ENCODE assay signal across 16 cellular contexts in the genomic region with DNA sequence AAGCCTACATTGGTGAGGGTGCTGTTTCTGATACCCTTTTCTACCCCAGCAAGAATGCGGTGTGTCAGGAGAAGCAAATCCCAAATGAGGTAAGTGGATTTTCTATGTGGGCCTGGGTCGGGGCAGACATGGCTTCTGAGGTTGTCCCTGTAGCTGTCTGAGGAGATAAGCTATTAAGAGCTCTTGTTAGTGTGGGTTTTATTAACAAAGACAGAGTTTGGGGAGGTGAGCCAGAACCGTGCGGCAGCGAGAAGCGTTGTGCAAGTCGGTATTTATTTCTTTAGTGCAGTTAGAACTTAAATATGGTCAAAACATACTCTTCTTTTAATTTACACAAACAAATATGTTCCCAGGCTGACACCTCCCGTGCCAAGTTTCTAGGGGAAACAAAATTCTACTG.
A peak's percentile ranks its signal among the peaks of the same experiment; 100 is the strongest.
DNase-seq lines count a peak whose midpoint lies in the region; ATAC-seq and TF ChIP-seq lines count a peak whose summit lies in the region.
"Had no signal": no experiment of that assay in that cellular context is flagged by ENCODE, and none has a peak within 500 bp of the region (broad histone marks: within the 10 kb centered on the region; RNA-seq: fewer than 3 reads in every experiment).

No MANE protein-coding gene starts in this region.

- H3K27me3 Mint-ChIP-seq in GM23338 (ENCODE audit: insufficient read depth, low read depth, poor library complexity), result peaks cover 5% of the 10 kb centered on the region
- peaks cover 4% of the 10 kb centered on the region for H3K27me3 Mint-ChIP-seq in brain
- H3K27me3 Mint-ChIP-seq in nephron (ENCODE audit: low read depth), result peaks cover 11% of the 10 kb centered on the region

- H3K4me3 Mint-ChIP-seq in GM23338, result no peak overlapping the region
- H3K4me3 Mint-ChIP-seq in brain, result peak overlapping the region in 3 of 5 experiments; percentile 37 to 74 (median 65)
- H3K4me3 Mint-ChIP-seq in nephron, result no peak overlapping the region
- H3K4me3 Mint-ChIP-seq: CD4-positive, alpha-beta memory T cell had no signal

- no peak overlapping the region for H3K4me2 ChIP-seq in GM23338

- no peak overlapping the region for H2AFZ ChIP-seq in GM23338

- intact Hi-C loops in A673 (cut with micrococcal nuclease; ENCODE audit: unreplicated experiment), result no loop called here

- CTCF ChIA-PET in A673 (lab: Charles Lee), result no interaction called here

- no peak for ATAC-seq in GM23338
- no peak for ATAC-seq in GM18867 (IDR thresholded peaks at IDR 0.05; ENCODE audit: unreplicated experiment)
- no peak for ATAC-seq in HG02610 (IDR thresholded peaks at IDR 0.05; ENCODE audit: unreplicated experiment)

- no peaks in the 10 kb centered on the region for H3F3A ChIP-seq in GM23338 (replicated peaks; ENCODE audit: low read depth)

- POLR2A ChIA-PET in A673 (lab: Charles Lee; ENCODE audit: low non-redundant PET), result no interaction called here

- no peak for DNase-seq in A673 (ENCODE audit: low spot score)
- DNase-seq in GM23338 (ENCODE audit: low spot score), result no peak
- DNase-seq in activated naive CD4-positive, alpha-beta T cell (lab: John Stamatoyannopoulos, UW), result no peak
- DNase-seq in putamen (ENCODE audit: low spot score), result no peak
- DNase-seq: Calu3; CD4-positive, alpha-beta memory T cell; NCI-H526; RPMI8226; SJCRH30 had no signal

- H3K36me3 ChIP-seq in A673 (ENCODE audit: insufficient read depth, low read length, poor library complexity, severe bottlenecking) (no peaks in the 10 kb centered on the region), GM23338 (ENCODE audit: insufficient read depth) (0 out of 2 replicates have a peak, but pooled peaks cover 5% of the 10 kb centered on the region)

- H3K27ac ChIP-seq in A673 (ENCODE audit: low read depth, low read length, poor library complexity, severe bottlenecking), result peak overlapping the region; percentile 39
- 0 out of 2 replicates have a peak overlapping the region, but pooled peaks have one; percentile 50 for H3K27ac ChIP-seq in GM23338 (ENCODE audit: low read depth)
- H3K27ac ChIP-seq: HL-60, SJCRH30 had no signal

- no peaks in the 10 kb centered on the region for H4K20me1 ChIP-seq in GM23338 (replicated peaks; ENCODE audit: insufficient read depth)

- H3K4me3 ChIP-seq in A673 (ENCODE audit: low read depth, low read length, poor library complexity, severe bottlenecking) (no peak overlapping the region), GM23338 (no peak overlapping the region)
- H3K4me3 ChIP-seq: HAP-1, SJCRH30 had no signal

- no peaks in the 10 kb centered on the region for H3K9me3 ChIP-seq in A673 (ENCODE audit: low read depth, low read length, poor library complexity, severe bottlenecking)
- H3K9me3 ChIP-seq: BE2C, HAP-1, SJCRH30 had no signal

- H3K27ac Mint-ChIP-seq in GM23338 (0 out of 2 replicates have a peak overlapping the region, but pooled peaks have one; percentile 60), brain (peak overlapping the region; percentile 73 to 94 (median 86)), nephron (peak overlapping the region; percentile 73 to 88 (median 78))

- H3K4me1 Mint-ChIP-seq in GM23338 (peaks cover 15% of the 10 kb centered on the region), brain (peaks cover 27% of the 10 kb centered on the region), nephron (peaks cover 20% of the 10 kb centered on the region)

- H3K36me3 Mint-ChIP-seq in GM23338 (ENCODE audit: low read depth) (peaks cover 30% of the 10 kb centered on the region), brain (peaks cover 29% of the 10 kb centered on the region), nephron (ENCODE audit: low read depth) (peaks cover 12% of the 10 kb centered on the region)
- H3K36me3 Mint-ChIP-seq: CD4-positive, alpha-beta memory T cell had no signal

- BruUV-seq in A673 (replicated peaks; lab: Mats Ljungman, UMichigan), result no TSS peak

- TF ChIP-seq CTCF in A673 (conservative IDR thresholded peaks at IDR 0.05; ENCODE audit: low read depth, low read length), result no peak
- no peak for TF ChIP-seq CTCF in GM23338 (conservative IDR thresholded peaks at IDR 0.05; ENCODE audit: low read depth in 2 of 2)
- TF ChIP-seq CTCF in brain (conservative IDR thresholded peaks at IDR 0.05), result no peak
- TF ChIP-seq CTCF in nephron (IDR thresholded peaks at IDR 0.05; ENCODE audit: unreplicated experiment in 3 of 3), result no peak

- no peaks in the 10 kb centered on the region for H3K27me3 ChIP-seq in A673 (replicated peaks; ENCODE audit: insufficient read depth, low read depth, low read length, poor library complexity)
- no peaks in the 10 kb centered on the region for H3K27me3 ChIP-seq in GM23338 (ENCODE audit: insufficient read depth)
- H3K27me3 ChIP-seq: BE2C, SJCRH30 had no signal

- H3K4me1 ChIP-seq in A673 (ENCODE audit: insufficient read depth, low read length, poor library complexity, severe bottlenecking), result peaks cover 26% of the 10 kb centered on the region
- H3K4me1 ChIP-seq in GM23338 (ENCODE audit: insufficient read depth), result no peaks in the 10 kb centered on the region
- H3K4me1 ChIP-seq: SJCRH30 had no signal

- H3K79me2 ChIP-seq in GM23338 (replicated peaks; ENCODE audit: insufficient read depth), result peaks cover 9% of the 10 kb centered on the region

- H3K9me2 ChIP-seq in GM23338 (ENCODE audit: insufficient read depth), result no peaks in the 10 kb centered on the region

- H3K9me3 Mint-ChIP-seq in GM23338 (peaks cover 12% of the 10 kb centered on the region; the same call in 2 of the 3 replicates), brain (peaks cover 3 to 11% (median 3%) of the 10 kb centered on the region in 5 experiments), nephron (peaks cover 4% of the 10 kb centered on the region)
- H3K9me3 Mint-ChIP-seq: CD4-positive, alpha-beta memory T cell had no signal

TF ChIP-seq in GM23338, 12 proteins besides CTCF, POLR2A, EP300 and RAD21:
- no peak for TF ChIP-seq POLR2AphosphoS5 (IDR thresholded peaks at IDR 0.05; ENCODE audit: low read depth)
- TF ChIP-seq CREB1 (CRISPR knock-in tag; IDR thresholded peaks at IDR 0.05; ENCODE audit: low read depth), result no peak
- TF ChIP-seq JUNB (IDR thresholded peaks at IDR 0.05; ENCODE audit: unreplicated experiment), result no peak
- TF ChIP-seq EZH2 (IDR thresholded peaks at IDR 0.05; ENCODE audit: low read depth, unreplicated experiment), result no peak
- no peak for TF ChIP-seq ZNF331 (CRISPR knock-in tag; IDR thresholded peaks at IDR 0.05; ENCODE audit: low read depth)
- TF ChIP-seq STAT1 (IDR thresholded peaks at IDR 0.05; ENCODE audit: unreplicated experiment), result no peak

Comparison
In these comparisons a context has a peak if more than half of its experiments do, and no peak if none do; other contexts are left out.
1. H3K4me3 Mint-ChIP-seq: peak in brain (3 of 5); none in GM23338 (single experiment) and nephron (0 of 3).
2. Peak in every context shown above with its lines, with median percentiles within 50 percentile points of each other: H3K27ac Mint-ChIP-seq.